Comparison of ENCODE assay signal across 8 cellular contexts in genomic region chr1:2555634-2556276, GRCh38. TPM values are rescaled to one million over a fixed set of nuclear protein-coding genes. Genes with fewer than 3 reads are reported as not detected.
A peak's percentile ranks its signal among the peaks of the same experiment; 100 is the strongest.
DNase-seq lines count a peak whose midpoint lies in the region; ATAC-seq and TF ChIP-seq lines count a peak whose summit lies in the region.

No MANE protein-coding gene starts in this region.

- no peak for TF ChIP-seq CTCF in PC-9 (conservative IDR thresholded peaks at IDR 0.05)

- H3K9me2 ChIP-seq in PC-9 (ENCODE audit: insufficient read depth), result no peaks in the 10 kb centered on the region

- peak overlapping the region; percentile 76 for H2AFZ ChIP-seq in PC-9

- peak; percentile 13 for DNase-seq in GM04504 (ENCODE audit: low read depth)
- DNase-seq in PC-9, result no peak
- peak in 3 of 4 experiments; percentile 27 to 44 (median 40) for DNase-seq in activated naive CD4-positive, alpha-beta T cell (lab: John Stamatoyannopoulos, UW)
- peak; percentile 90 for DNase-seq in cardiac septum (ENCODE audit: low spot score)
- DNase-seq in stimulated activated CD4-positive, alpha-beta T cell treated with anti-CD3 and anti-CD28 coated beads, Interleukin-12 subunit alpha, Interleukin-12 subunit beta, amount 100 ng/mL, for 4 hours, result peak; percentile 60
- no peak for DNase-seq in cerebellum (ENCODE audit: low spot score)
- no peak for DNase-seq in D341Med (ENCODE audit: low spot score)

- H3K4me1 ChIP-seq in PC-9 (replicated peaks; ENCODE audit: insufficient read depth), result no peaks in the 10 kb centered on the region

- peak; percentile 38 for ATAC-seq in HG02642 (IDR thresholded peaks at IDR 0.05; ENCODE audit: poor library complexity, unreplicated experiment)

- peak overlapping the region; percentile 64 for H3K4me3 ChIP-seq in PC-9

- peak overlapping the region; percentile 85 for H3K4me2 ChIP-seq in PC-9

- no peak overlapping the region for H3K27ac ChIP-seq in PC-9

- BruUV-seq in PC-9 (replicated peaks; lab: Mats Ljungman, UMichigan), result no TSS peak

- POLR2A ChIA-PET in PC-9 (lab: Charles Lee; ENCODE audit: unreplicated experiment), result interaction anchor here (0.5 kb wide), 1 partner anchor 131 kb away, joined by 9 read pairs; no protein-coding TSS in a partner anchor

- no peaks in the 10 kb centered on the region for H3K79me2 ChIP-seq in PC-9 (ENCODE audit: low read depth)

- intact Hi-C loops in PC-9 (cut with micrococcal nuclease; ENCODE audit: unreplicated experiment) (no loop called here), cardiac septum (cut with DNase I) (no loop called here)

- H3F3A ChIP-seq in PC-9 (ENCODE audit: insufficient read depth, low read depth), result no peaks in the 10 kb centered on the region

- CTCF ChIA-PET in PC-9 (lab: Charles Lee), result no interaction called here

- H3K9me3 ChIP-seq in PC-9 (ENCODE audit: insufficient read depth, low read depth), result no peaks in the 10 kb centered on the region

- no peaks in the 10 kb centered on the region; the same call in 1 of the 2 replicates for H3K27me3 ChIP-seq in PC-9 (ENCODE audit: insufficient read depth, low read depth)

- no peaks in the 10 kb centered on the region for H3K36me3 ChIP-seq in PC-9 (ENCODE audit: low read depth)

- no peaks in the 10 kb centered on the region for H4K20me1 ChIP-seq in PC-9 (ENCODE audit: insufficient read depth)

RNA-seq across cellular contexts. Expression of gene TNFRSF14, which starts 0.4 kb away (rescaled TPM):
- 9.9 and 13.8 TPM in 2 replicates for total RNA-seq in PC-9 (2021)
- total RNA-seq in cardiac septum, result 13.8 TPM
- total RNA-seq in cerebellum, result 2.4 TPM

RNA-seq across cellular contexts. Expression of gene HES5, which starts 25.7 kb away (rescaled TPM):
- total RNA-seq in PC-9 (2021) (not detected in 2 replicates), cardiac septum (2.0 TPM), cerebellum (62.8 TPM)

RNA-seq across cellular contexts. Expression of gene PANK4, which starts 29.4 kb away (rescaled TPM):
- 20.5 and 33.4 TPM in 2 replicates for total RNA-seq in PC-9 (2021)
- total RNA-seq in cardiac septum, result 37.1 TPM
- 31.1 TPM for total RNA-seq in cerebellum

RNA-seq across cellular contexts. Expression of gene PRXL2B, which starts 30.8 kb away (rescaled TPM):
- 26.1 and 35.3 TPM in 2 replicates for total RNA-seq in PC-9 (2021)
- total RNA-seq in cardiac septum, result 3.4 TPM
- total RNA-seq in cerebellum, result 12.1 TPM

Comparison
In these comparisons a context has a peak if more than half of its experiments do, and no peak if none do; other contexts are left out.
1. DNase-seq: peak in GM04504 (single experiment), activated naive CD4-positive, alpha-beta T cell (3 of 4), cardiac septum (single experiment) and stimulated activated CD4-positive, alpha-beta T cell treated with anti-CD3 and anti-CD28 coated beads, Interleukin-12 subunit alpha, Interleukin-12 subunit beta, amount 100 ng/mL, for 4 hours (single experiment); none in PC-9 (0 of 2), cerebellum (single experiment) and D341Med (single experiment).
2. RNA of gene HES5, which starts 25.7 kb away (total RNA-seq): 62.8 TPM in cerebellum (single experiment); 2.0 TPM in cardiac septum (single experiment) and not detected in PC-9; every median in the first group is over 10 times any median in the second.